ENCODE assay signal across 8 cellular contexts in genomic region chr5:42991477-42992034, GRCh38. TPM values are rescaled to one million over a fixed set of nuclear protein-coding genes. Genes with fewer than 3 reads are reported as not detected.
DNase-seq lines count a peak whose midpoint lies in the region; ATAC-seq, FAIRE-seq and TF ChIP-seq lines count a peak whose summit lies in the region.

No MANE protein-coding gene starts in this region.

- TF ChIP-seq POLR2A in A549 (IDR thresholded peaks at IDR 0.05; ENCODE audit: low read length), result no peak
- TF ChIP-seq POLR2A in thyroid gland (IDR thresholded peaks at IDR 0.05), result no peak

- FAIRE-seq in A549 (lab: Jason Lieb, UNC) (no peak), kidney (lab: Jason Lieb, UNC) (no peak)

- H3K27ac ChIP-seq in A549 (peak overlapping the region; percentile 87 to 94), kidney (ENCODE audit: low read depth in 2 of 2, low read length in 2 of 2) (peak overlapping the region; percentile 53 to 94), thyroid gland (peak overlapping the region; percentile 76 to 89 (median 79))

- peak overlapping the region; percentile 92 for H3K4me2 ChIP-seq in A549

- intact Hi-C loops in kidney (cut with DNase I) (no loop called here), thyroid gland (cut with DNase I) (loop anchor here (5.0 kb wide), 2 partner anchors 39 to 46 kb away; no protein-coding TSS in a partner anchor)

- no peaks in the 10 kb centered on the region for H3K9me3 ChIP-seq in A549
- peaks cover 0 to 16% of the 10 kb centered on the region in 2 donors for H3K9me3 ChIP-seq in kidney (ENCODE audit: control insufficient read depth in 1 of 2, low read length in 2 of 2)
- H3K9me3 ChIP-seq in thyroid gland, result no peaks in the 10 kb centered on the region

- TF ChIP-seq RAD21 in A549 (conservative IDR thresholded peaks at IDR 0.05 in 1 of 2, IDR thresholded peaks at IDR 0.05 in 1 of 2), result no peak

- peak overlapping the region; percentile 54 to 66 for H3K9ac ChIP-seq in kidney (ENCODE audit: low read length in 2 of 2)

- no peaks in the 10 kb centered on the region for H3K36me3 ChIP-seq in kidney (ENCODE audit: control insufficient read depth in 1 of 2, insufficient read depth in 2 of 2, low read length in 2 of 2)
- no peaks in the 10 kb centered on the region for H3K36me3 ChIP-seq in thyroid gland

- no peak for TF ChIP-seq CTCF in A549 (IDR thresholded peaks at IDR 0.05)
- no peak for TF ChIP-seq CTCF in kidney (IDR thresholded peaks at IDR 0.05; ENCODE audit: borderline replicate concordance, extremely low read depth, insufficient read depth)
- TF ChIP-seq CTCF in thyroid gland (IDR thresholded peaks at IDR 0.05), result no peak

- no peak for DNase-seq in A549 (ENCODE audit: low read depth in 1 of 2, low spot score in 1 of 2)
- peak; percentile 67 for DNase-seq in activated CD8-positive, alpha-beta memory T cell treated with anti-CD3 and anti-CD28 coated beads, Interleukin-2, amount 50 U/mL, for 48 hours
- peak; percentile 67 for DNase-seq in kidney
- no peak for DNase-seq in thyroid gland
- no peak for DNase-seq in COR-L47 (lab: John Stamatoyannopoulos, UW)
- DNase-seq in DMS114 treated with DMSO at 0.1 percent for 48 hours (lab: John Stamatoyannopoulos, UW; ENCODE audit: unreplicated experiment), result no peak

- H3K4me1 ChIP-seq in A549 (peaks cover 23% of the 10 kb centered on the region), kidney (ENCODE audit: control insufficient read depth in 1 of 2, insufficient read depth in 1 of 2, low read depth in 1 of 2, low read length in 2 of 2) (peaks cover 3 to 4% of the 10 kb centered on the region in 2 donors), thyroid gland (peaks cover 12 to 18% of the 10 kb centered on the region in 2 donors)

- 75% methylated on average over 29 of the region's 29 CpGs for WGBS in A549 (ENCODE audit: missing lambda C conversion rate)
- 28 to 29% methylated on average over 29 of the region's 29 CpGs for WGBS in thyroid gland, 2 donors

- no peak for TF ChIP-seq EP300 in A549 (IDR thresholded peaks at IDR 0.05)

- H3K4me3 ChIP-seq in A549, result peak overlapping the region; percentile 64
- H3K4me3 ChIP-seq in kidney (ENCODE audit: low read length in 2 of 2), result peak overlapping the region; percentile 61 to 62
- peak overlapping the region in 1 of 3 donors; percentile 40 for H3K4me3 ChIP-seq in thyroid gland (replicated peaks in 1 of 3)

- ATAC-seq in A549 (no peak), GM18870 (IDR thresholded peaks at IDR 0.05; ENCODE audit: unreplicated experiment) (peak; percentile 37), HG03064 (IDR thresholded peaks at IDR 0.05; ENCODE audit: low read depth, unreplicated experiment) (peak; percentile 16)

- CTCF ChIA-PET in A549 (lab: Yijun Ruan, JAX), result interaction anchor here (0.9 to 9.9 kb wide), 8 partner anchors 9 to 80 kb away, joined by 4 to 132 read pairs (median 16); no protein-coding TSS in a partner anchor

- peaks cover 53% of the 10 kb centered on the region for H3K27me3 ChIP-seq in thyroid gland

- POLR2A ChIA-PET in A549 (lab: Yijun Ruan, JAX), result interaction anchor here (1.2 to 6.4 kb wide), 7 partner anchors 7 to 83 kb away, joined by 3 to 57 read pairs (median 5); no protein-coding TSS in a partner anchor

TF ChIP-seq in A549, 52 proteins besides CTCF, POLR2A, EP300 and RAD21:
- TF ChIP-seq EHF (CRISPR knock-in tag; IDR thresholded peaks at IDR 0.05), result no peak
- no peak for TF ChIP-seq ELK1 (IDR thresholded peaks at IDR 0.05; ENCODE audit: low read depth, low read length)

RNA-seq across cellular contexts. Expression of gene ANXA2R, which starts 48.6 kb away (rescaled TPM):
- polyA plus RNA-seq in A549 (2011; rRNA removed), result 1.7 and 1.8 TPM in 2 replicates
- 2.4 and 2.7 TPM in 2 replicates for polyA plus RNA-seq in A549 (2012; cell fraction: cytosol; rRNA removed)
- 3.3 and 3.7 TPM in 2 replicates for polyA plus RNA-seq in A549 (2012; cell fraction: nucleus; rRNA removed)
- polyA plus RNA-seq in A549 (2017; fragmentation: RNase III; extraction: RNeasy Plus Mini Kit Qiagen cat#74134 plus additional on column Dnase treatment), result 1.7 to 2.1 TPM (median 2.1 TPM) in 3 replicates
- polyA minus RNA-seq in A549 (2011; rRNA and poly(A)+ RNA removed), result 3.2 and 3.8 TPM in 2 replicates
- 4.6 TPM for total RNA-seq in kidney
- polyA plus RNA-seq in kidney (ENCODE audit: insufficient read depth, low read depth, low replicate concordance), result 2.0 TPM
- total RNA-seq in thyroid gland, result 1 to 10 TPM; 1.2 to 6.3 (median 4.0) TPM

Comparison
In these comparisons a context has a peak if more than half of its experiments do, and no peak if none do; other contexts are left out.
1. ATAC-seq: peak in GM18870 (single experiment) and HG03064 (single experiment); none in A549 (0 of 2).
2. DNase-seq: peak in activated CD8-positive, alpha-beta memory T cell treated with anti-CD3 and anti-CD28 coated beads, Interleukin-2, amount 50 U/mL, for 48 hours (single experiment) and kidney (single experiment); none in A549 (0 of 2), thyroid gland (0 of 2), COR-L47 (single experiment) and DMS114 treated with DMSO at 0.1 percent for 48 hours (single experiment).
3. Peak in every context shown above with its lines, with median percentiles within 50 percentile points of each other: H3K27ac ChIP-seq.